In the genomic region with DNA sequence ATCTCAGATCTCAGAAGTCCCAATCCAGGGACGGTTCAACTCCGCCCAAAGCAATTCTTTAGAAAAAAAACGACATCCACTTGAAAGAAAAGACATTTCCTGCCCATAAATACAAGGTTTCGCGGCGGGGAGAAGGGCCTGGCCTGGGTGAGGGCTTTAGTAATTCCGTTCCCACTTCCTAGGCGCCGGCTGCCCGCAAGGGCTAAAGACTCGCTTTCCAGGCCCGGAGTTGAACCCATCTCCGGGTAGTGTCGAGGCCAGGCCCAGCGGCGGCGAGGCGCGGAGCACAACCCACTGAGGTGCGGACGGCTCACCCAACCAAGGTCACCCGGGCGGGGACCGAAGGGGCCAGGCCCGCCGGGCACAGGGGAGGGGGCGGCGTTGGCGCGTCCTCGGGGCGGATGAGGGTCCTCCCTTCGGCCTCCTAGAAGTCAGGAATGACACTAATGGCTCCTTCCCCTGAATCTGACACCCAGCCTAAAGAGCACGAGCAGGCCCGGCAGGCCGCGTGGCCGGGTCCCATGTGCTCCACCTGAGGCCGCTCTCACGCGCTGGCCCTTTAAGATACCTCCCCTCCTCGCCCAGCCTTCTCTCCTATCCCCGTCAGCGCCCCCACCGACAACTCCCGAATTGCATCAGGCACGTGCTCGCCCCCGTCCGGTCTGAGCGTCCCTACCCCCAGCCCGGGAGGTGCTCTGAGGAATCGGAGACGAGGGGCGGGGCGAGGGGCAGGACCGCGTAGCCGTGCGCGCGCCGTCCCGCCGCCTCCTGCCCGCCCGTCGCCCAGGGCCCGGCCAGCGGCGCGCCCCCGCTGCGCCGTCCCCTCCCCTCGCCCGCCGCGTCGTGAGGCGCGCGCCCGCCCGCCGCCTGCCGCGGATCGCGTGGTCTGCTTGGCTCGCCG, we compare ENCODE assay signal across 8 cellular contexts. TPM values are rescaled to one million over a fixed set of nuclear protein-coding genes. Genes with fewer than 3 reads are reported as not detected.
DNase-seq lines count a peak whose midpoint lies in the region; ATAC-seq and TF ChIP-seq lines count a peak whose summit lies in the region.

No MANE protein-coding gene starts in this region.

- peak; percentile 91 for ATAC-seq in HG02870 (IDR thresholded peaks at IDR 0.05; ENCODE audit: unreplicated experiment)
- ATAC-seq in heart right ventricle = peak; percentile 91 to 96 (median 94)
- peak; percentile 94 to 98 for ATAC-seq in upper lobe of left lung (ENCODE audit: low FRiP score in 2 of 2)

- H3K4me3 ChIP-seq in heart right ventricle (peak overlapping the region; percentile 87 to 99 (median 98)), upper lobe of left lung (peak overlapping the region; percentile 99 to 100 (median 100))

- H3K36me3 ChIP-seq in heart right ventricle (no peaks in the 10 kb centered on the region), upper lobe of left lung (no peaks in the 10 kb centered on the region)

- TF ChIP-seq EP300 in upper lobe of left lung (IDR thresholded peaks at IDR 0.05) = peak in 1 of 4 donors; percentile 70

- H3K27me3 ChIP-seq in heart right ventricle (no peaks in the 10 kb centered on the region), upper lobe of left lung (no peaks in the 10 kb centered on the region)

- TF ChIP-seq CTCF in GM13977 (IDR thresholded peaks at IDR 0.05; ENCODE audit: extremely low read depth, insufficient read depth, missing control alignments) = peak; percentile 58
- peak in 8 of 9 donors; percentile 28 to 63 (median 44) for TF ChIP-seq CTCF in heart right ventricle (IDR thresholded peaks at IDR 0.05)
- TF ChIP-seq CTCF in upper lobe of left lung (IDR thresholded peaks at IDR 0.05) = peak; percentile 15 to 84 (median 70)

- H3K27ac ChIP-seq in heart right ventricle (peak overlapping the region; percentile 86 to 99 (median 98)), upper lobe of left lung (peak overlapping the region; percentile 95 to 99 (median 96))

- 2% methylated on average over 79 to 86 of the region's 92 CpGs for WGBS in heart right ventricle, 2 donors
- WGBS in upper lobe of left lung, 2 donors = 1% methylated on average over 27 to 43 of the region's 92 CpGs

- TF ChIP-seq POLR2A in upper lobe of left lung (IDR thresholded peaks at IDR 0.05) = peak in 3 of 4 donors; percentile 27 to 74 (median 65)

- DNase-seq in GM13977 (ENCODE audit: low spot score) (peak; percentile 98), NCI-H1436 treated with DMSO at 0.1 percent for 48 hours (lab: John Stamatoyannopoulos, UW) (peak; percentile 91), T follicular helper cell (ENCODE audit: low read depth) (peak; percentile 99), amniotic epithelial cell (ENCODE audit: low read depth) (peak; percentile 98), heart right ventricle (peak; percentile 100), posterior cingulate gyrus (peak; percentile 97 to 100 (median 98)), upper lobe of left lung (peak; percentile 98 to 99)

- intact Hi-C loops in heart right ventricle (cut with DNase I) (loop anchor here in 6 of 10 donors (1.0 to 10.0 kb wide), 9 partner anchors 38 to 104 kb away; partner anchors contain the start of gene CNOT8 (in 6 of the 6)), posterior cingulate gyrus (cut with DNase I) (loop anchor here (1.0 to 5.0 kb wide), 4 partner anchors 58 to 183 kb away; partner anchors contain the start of genes CNOT8 and GEMIN5)

- no peaks in the 10 kb centered on the region for H3K9me3 ChIP-seq in heart right ventricle
- no peaks in the 10 kb centered on the region for H3K9me3 ChIP-seq in upper lobe of left lung

- peaks cover 7 to 48% (median 39%) of the 10 kb centered on the region in 9 donors for H3K4me1 ChIP-seq in heart right ventricle
- H3K4me1 ChIP-seq in upper lobe of left lung = peaks cover 29 to 44% (median 30%) of the 10 kb centered on the region in 4 donors

- in situ Hi-C loops in GM13977 (cut with MboI; ENCODE audit: low pct_unique_long_range_greater_than_20kb, low sequenced_read_pairs, unreplicated experiment) = no loop called here

RNA-seq across cellular contexts. Expression of gene LARP1, which starts 0.5 kb away (rescaled TPM):
- total RNA-seq in heart right ventricle = 100 to 1,000 TPM; 138 to 197 (median 170) TPM
- 10 to 100 TPM; 26.4 to 30.4 TPM for polyA plus RNA-seq in heart right ventricle
- total RNA-seq in upper lobe of left lung = 100 to 1,000 TPM; 107 to 154 (median 129) TPM

Comparison
In these comparisons a context has a peak if more than half of its experiments do, and no peak if none do; other contexts are left out.
1. Peak in every context shown above with its lines: DNase-seq, ATAC-seq, H3K4me3 ChIP-seq and H3K27ac ChIP-seq.